ENCODE assay signal across 15 cellular contexts in genomic region chr3:16927485-16927884, GRCh38. TPM values are rescaled to one million over a fixed set of nuclear protein-coding genes. Genes with fewer than 3 reads are reported as not detected.
DNase-seq lines count a peak whose midpoint lies in the region; ATAC-seq and TF ChIP-seq lines count a peak whose summit lies in the region.
"Had no signal": no experiment of that assay in that cellular context is flagged by ENCODE, and none has a peak within 500 bp of the region (broad histone marks: within the 10 kb centered on the region; RNA-seq: fewer than 3 reads in every experiment).

No MANE protein-coding gene starts in this region.

- H3K27ac Mint-ChIP-seq in WTC11, result no peak overlapping the region
- H3K27ac Mint-ChIP-seq in stimulated activated naive CD8-positive, alpha-beta T cell treated with anti-CD3 and anti-CD28 coated beads, Interleukin-15, amount 100 ng/mL, for 72 hours, result no peak overlapping the region
- H3K27ac Mint-ChIP-seq: activated naive CD8-positive, alpha-beta T cell had no signal

- TF ChIP-seq CTCF in WTC11 (IDR thresholded peaks at IDR 0.05), result no peak

- H3K27me3 Mint-ChIP-seq in WTC11 (ENCODE audit: low read depth), result no peaks in the 10 kb centered on the region; the same call in 1 of the 2 replicates
- H3K27me3 Mint-ChIP-seq in stimulated activated naive CD8-positive, alpha-beta T cell treated with anti-CD3 and anti-CD28 coated beads, Interleukin-15, amount 100 ng/mL, for 72 hours, result no peaks in the 10 kb centered on the region
- H3K27me3 Mint-ChIP-seq: activated CD8-positive, alpha-beta memory T cell treated with anti-CD3 and anti-CD28 coated beads, Interleukin-2, amount 10 ng/mL, durations not matched to agents 7 days and 5 days; activated naive CD8-positive, alpha-beta T cell had no signal

- POLR2A ChIA-PET in WTC11 (lab: Charles Lee), result no interaction called here

- peaks cover 22% of the 10 kb centered on the region for H3K4me1 Mint-ChIP-seq in WTC11
- peaks cover 56% of the 10 kb centered on the region for H3K4me1 Mint-ChIP-seq in stimulated activated naive CD8-positive, alpha-beta T cell treated with anti-CD3 and anti-CD28 coated beads, Interleukin-15, amount 100 ng/mL, for 72 hours

- peak; percentile 20 for DNase-seq in stimulated activated CD4-positive, alpha-beta T cell treated with anti-CD3 and anti-CD28 coated beads, Interleukin-4, amount 100 ng/mL, for 1 hour
- no peak for DNase-seq in stimulated activated CD4-positive, alpha-beta T cell treated with anti-CD3 and anti-CD28 coated beads, Interleukin-4, amount 100 ng/mL, for 24 hours
- DNase-seq in WTC11 (ENCODE audit: low spot score) (no peak), COLO668 (lab: John Stamatoyannopoulos, UW; ENCODE audit: unreplicated experiment) (no peak), NCI-H187 (lab: John Stamatoyannopoulos, UW) (no peak), NOMO-1 treated with DMSO at 0.1 percent for 48 hours (lab: John Stamatoyannopoulos, UW; ENCODE audit: unreplicated experiment) (no peak)
- DNase-seq in stimulated activated naive CD8-positive, alpha-beta T cell treated with anti-CD3 and anti-CD28 coated beads, Interleukin-15, amount 100 ng/mL, for 72 hours, result no peak
- DNase-seq: activated CD8-positive, alpha-beta memory T cell treated with anti-CD3 and anti-CD28 coated beads, Interleukin-2, amount 10 ng/mL, durations not matched to agents 7 days and 5 days; HCEC 1CT; mucosa of descending colon; NCI-H2171; stimulated activated naive CD4-positive, alpha-beta T cell treated with Interleukin-2 at 50 U/mL for 16 hours had no signal

- H3K4me3 Mint-ChIP-seq in WTC11, result no peak overlapping the region
- H3K4me3 Mint-ChIP-seq in stimulated activated naive CD8-positive, alpha-beta T cell treated with anti-CD3 and anti-CD28 coated beads, Interleukin-15, amount 100 ng/mL, for 72 hours, result no peak overlapping the region
- H3K4me3 Mint-ChIP-seq: activated CD8-positive, alpha-beta memory T cell treated with anti-CD3 and anti-CD28 coated beads, Interleukin-2, amount 10 ng/mL, durations not matched to agents 7 days and 5 days; activated naive CD8-positive, alpha-beta T cell had no signal

- ATAC-seq in HG02678 (IDR thresholded peaks at IDR 0.05; ENCODE audit: unreplicated experiment), result peak; percentile 45
- peak; percentile 68 for ATAC-seq in WTC11
- ATAC-seq in stimulated activated naive CD8-positive, alpha-beta T cell treated with anti-CD3 and anti-CD28 coated beads, Interleukin-15, amount 100 ng/mL, for 72 hours, result peak; percentile 74
- ATAC-seq: activated CD8-positive, alpha-beta memory T cell treated with anti-CD3 and anti-CD28 coated beads, Interleukin-2, amount 10 ng/mL, durations not matched to agents 7 days and 5 days had no signal

- H3K9me3 Mint-ChIP-seq in WTC11, result peaks cover 18% of the 10 kb centered on the region
- H3K9me3 Mint-ChIP-seq in stimulated activated naive CD8-positive, alpha-beta T cell treated with anti-CD3 and anti-CD28 coated beads, Interleukin-15, amount 100 ng/mL, for 72 hours, result peaks cover 5 to 13% of the 10 kb centered on the region in 2 donors

- peaks cover 12% of the 10 kb centered on the region for H3K36me3 Mint-ChIP-seq in WTC11

- CTCF ChIA-PET in WTC11 (lab: Charles Lee), result interaction anchor here (0.9 to 3.0 kb wide), 4 partner anchors 9 to 270 kb away, joined by 3 to 12 read pairs (median 3); partner anchors contain the start of gene PLCL2

TF ChIP-seq in WTC11, 78 proteins besides CTCF, POLR2A, EP300 and RAD21:
- TF ChIP-seq ATF6 (CRISPR knock-in tag; IDR thresholded peaks at IDR 0.05), result no peak
- TF ChIP-seq ZNF512 (CRISPR knock-in tag; IDR thresholded peaks at IDR 0.05; ENCODE audit: borderline replicate concordance), result no peak
- no peak for TF ChIP-seq ZSCAN18 (CRISPR knock-in tag; IDR thresholded peaks at IDR 0.05)
- TF ChIP-seq ETV6 (CRISPR knock-in tag; IDR thresholded peaks at IDR 0.05), result no peak
- no peak for TF ChIP-seq MXD4 (CRISPR knock-in tag; IDR thresholded peaks at IDR 0.05; ENCODE audit: borderline replicate concordance)
- no peak for TF ChIP-seq ZNF138 (CRISPR knock-in tag; conservative IDR thresholded peaks at IDR 0.05)
- TF ChIP-seq TEAD1 (CRISPR knock-in tag; IDR thresholded peaks at IDR 0.05), result no peak
- TF ChIP-seq ATF3 (CRISPR knock-in tag; conservative IDR thresholded peaks at IDR 0.05), result no peak
- TF ChIP-seq E2F4 (CRISPR knock-in tag; IDR thresholded peaks at IDR 0.05; ENCODE audit: borderline replicate concordance, low read depth), result no peak
- no peak for TF ChIP-seq IRF1 (CRISPR knock-in tag; IDR thresholded peaks at IDR 0.05)
- TF ChIP-seq HMGXB4 (CRISPR knock-in tag; IDR thresholded peaks at IDR 0.05), result no peak
- no peak for TF ChIP-seq TCF7 (CRISPR knock-in tag; IDR thresholded peaks at IDR 0.05; ENCODE audit: low read depth)
- TF ChIP-seq FOXJ3 (CRISPR knock-in tag; IDR thresholded peaks at IDR 0.05; ENCODE audit: borderline replicate concordance), result no peak
TF ChIP-seq in WTC11: peak in this region for 0.

RNA-seq across cellular contexts. Expression of gene PLCL2, which starts 42.7 kb away (rescaled TPM):
- 9.1 to 11.8 TPM (median 10.4 TPM) in 3 replicates for total RNA-seq in WTC11 (2021)
- total RNA-seq: LHCN-M2 had no signal
